Comparison of ENCODE assay signal across 26 cellular contexts in the genomic region with DNA sequence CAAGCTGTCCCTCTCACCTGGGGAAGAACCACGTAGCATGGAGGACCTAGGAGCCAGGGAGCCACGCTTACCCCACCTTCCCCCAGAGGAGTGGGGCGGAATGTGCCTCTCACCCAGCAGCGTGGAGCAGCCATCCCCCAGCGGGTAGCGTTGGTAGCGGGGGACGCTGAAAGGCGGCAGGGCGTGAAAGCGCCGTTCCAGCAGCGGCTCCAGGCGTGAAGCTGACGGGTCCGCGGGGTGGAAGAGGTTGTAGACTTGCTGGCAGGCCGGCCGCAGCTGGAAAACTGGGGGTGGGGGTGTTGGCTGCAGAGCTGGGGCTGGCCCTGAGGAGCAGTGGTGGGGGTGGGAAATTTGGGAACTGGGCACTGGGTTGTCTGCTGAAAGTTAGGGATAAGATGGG.
"Had no signal": no experiment of that assay in that cellular context is flagged by ENCODE, and none has a peak within 500 bp of the region (broad histone marks: within the 10 kb centered on the region; RNA-seq: fewer than 3 reads in every experiment).

No MANE protein-coding gene starts in this region.

- H3K27ac Mint-ChIP-seq: activated CD4-positive, alpha-beta T cell treated with anti-CD3 and anti-CD28 coated beads for 36 hours; activated CD8-positive, alpha-beta memory T cell treated with anti-CD3 and anti-CD28 coated beads, Interleukin-2, amount 10 ng/mL, durations not matched to agents 7 days and 5 days; activated CD8-positive, alpha-beta T cell treated with anti-CD3 and anti-CD28 coated beads, Interleukin-2, amount 10 ng/mL, durations not matched to agents 7 days and 5 days; activated naive CD8-positive, alpha-beta T cell; activated T-helper 2 cell treated with anti-CD3 and anti-CD28 coated beads, Interferon-gamma antibody, Interleukin-2, Interleukin-4, amounts not matched to agents 10 μg/mL and 5 μg/mL and 100 μg/mL, durations not matched to agents 14 hours and 24 hours and 36 hours; progenitor cell of endocrine pancreas had no signal

- H3K4me3 Mint-ChIP-seq: activated CD4-positive, alpha-beta T cell treated with anti-CD3 and anti-CD28 coated beads for 36 hours; activated CD8-positive, alpha-beta memory T cell treated with anti-CD3 and anti-CD28 coated beads, Interleukin-2, amount 10 ng/mL, durations not matched to agents 7 days and 5 days; activated CD8-positive, alpha-beta T cell treated with anti-CD3 and anti-CD28 coated beads, Interleukin-2, amount 10 ng/mL, durations not matched to agents 7 days and 5 days; activated naive CD8-positive, alpha-beta T cell; naive thymus-derived CD8-positive, alpha-beta T cell had no signal

- H3K36me3 ChIP-seq: colonic mucosa, ovary had no signal

- H3K9me3 ChIP-seq: colonic mucosa, esophagus squamous epithelium, lower lobe of right lung, ovary, testis, transverse colon had no signal

- H3K27me3 Mint-ChIP-seq: activated CD4-positive, alpha-beta T cell treated with anti-CD3 and anti-CD28 coated beads for 36 hours; activated CD8-positive, alpha-beta memory T cell treated with anti-CD3 and anti-CD28 coated beads, Interleukin-2, amount 10 ng/mL, durations not matched to agents 7 days and 5 days; activated naive CD8-positive, alpha-beta T cell; naive thymus-derived CD8-positive, alpha-beta T cell; progenitor cell of endocrine pancreas had no signal

- H3K36me3 Mint-ChIP-seq: activated CD8-positive, alpha-beta memory T cell treated with anti-CD3 and anti-CD28 coated beads, Interleukin-2, amount 10 ng/mL, durations not matched to agents 7 days and 5 days; activated naive CD8-positive, alpha-beta T cell had no signal

- H3K27me3 ChIP-seq: colonic mucosa, esophagus squamous epithelium, ovary, testis, transverse colon had no signal

- DNase-seq: activated CD4-positive, alpha-beta T cell treated with anti-CD3 and anti-CD28 coated beads for 36 hours; activated CD4-positive, CD25-positive, alpha-beta regulatory T cell; activated CD8-positive, alpha-beta memory T cell treated with anti-CD3 and anti-CD28 coated beads, Interleukin-2, amount 10 ng/mL, durations not matched to agents 7 days and 5 days; activated CD8-positive, alpha-beta T cell treated with anti-CD3 and anti-CD28 coated beads, Interleukin-2, amount 10 ng/mL, durations not matched to agents 7 days and 5 days; activated naive CD4-positive, alpha-beta T cell; activated T-cell treated with anti-CD3 and anti-CD28 coated beads, Interleukin-2, amount 50 U/mL, for 48 hours; anterior cingulate cortex; colonic mucosa; effector CD8-positive, alpha-beta T cell; esophagus squamous epithelium; foreskin melanocyte; left colon; mesenchymal stem cell; ovary; retina; stimulated activated CD4-positive, alpha-beta T cell treated with anti-CD3 and anti-CD28 coated beads, Interleukin-15, amount 100 ng/mL, for 24 hours; stimulated activated naive CD8-positive, alpha-beta T cell treated with anti-CD3 and anti-CD28 coated beads, Interleukin-15, Interleukin-2, amounts not matched to agents 100 U/mL and 50 U/mL, for 24 hours; testis; transverse colon had no signal

- H3K4me1 Mint-ChIP-seq: naive thymus-derived CD8-positive, alpha-beta T cell had no signal

- H3K4me2 ChIP-seq: smooth muscle cell had no signal

- H3K27ac ChIP-seq: colonic mucosa, epithelial cell of prostate, esophagus squamous epithelium, lower lobe of right lung, ovary, testis, transverse colon had no signal

- H3K4me3 ChIP-seq: colonic mucosa, esophagus squamous epithelium, lower lobe of right lung, ovary, smooth muscle cell, testis, transverse colon had no signal

- ATAC-seq: activated CD8-positive, alpha-beta memory T cell treated with anti-CD3 and anti-CD28 coated beads, Interleukin-2, amount 10 ng/mL, durations not matched to agents 7 days and 5 days; activated CD8-positive, alpha-beta T cell treated with anti-CD3 and anti-CD28 coated beads, Interleukin-2, amount 10 ng/mL, durations not matched to agents 7 days and 5 days; left colon; lower lobe of right lung; naive thymus-derived CD8-positive, alpha-beta T cell; stimulated activated naive CD8-positive, alpha-beta T cell treated with anti-CD3 and anti-CD28 coated beads, Interleukin-15, Interleukin-2, amounts not matched to agents 100 U/mL and 50 U/mL, for 24 hours had no signal

- H3K9me3 Mint-ChIP-seq: activated T-helper 2 cell treated with anti-CD3 and anti-CD28 coated beads, Interferon-gamma antibody, Interleukin-2, Interleukin-4, amounts not matched to agents 10 μg/mL and 5 μg/mL and 100 μg/mL, durations not matched to agents 14 hours and 24 hours and 36 hours; naive thymus-derived CD8-positive, alpha-beta T cell had no signal

- H3K4me1 ChIP-seq: colonic mucosa, lower lobe of right lung, transverse colon had no signal
